Comparison of ENCODE assay signal across 22 cellular contexts in genomic region chr7:38248069-38248567, GRCh38.
DNase-seq lines count a peak whose midpoint lies in the region; ATAC-seq, FAIRE-seq and TF ChIP-seq lines count a peak whose summit lies in the region.
"Had no signal": no experiment of that assay in that cellular context is flagged by ENCODE, and none has a peak within 500 bp of the region (broad histone marks: within the 10 kb centered on the region; RNA-seq: fewer than 3 reads in every experiment).

No MANE protein-coding gene starts in this region.

- no peaks in the 10 kb centered on the region for H3K27me3 Mint-ChIP-seq in activated CD8-positive, alpha-beta memory T cell treated with anti-CD3 and anti-CD28 coated beads, Interleukin-2, amount 10 ng/mL, durations not matched to agents 7 days and 5 days
- H3K27me3 Mint-ChIP-seq in T-cell = no peaks in the 10 kb centered on the region
- H3K27me3 Mint-ChIP-seq in natural killer cell treated with Interleukin-12 subunit alpha and Interleukin-12 subunit beta and Interleukin-15 and Interleukin-18, amount 100 ng/mL, for 72 hours = no peaks in the 10 kb centered on the region
- H3K27me3 Mint-ChIP-seq: CD4-positive, alpha-beta T cell had no signal

- no peak for TF ChIP-seq CTCF in K562 (IDR thresholded peaks at IDR 0.05 in 2 of 3, conservative IDR thresholded peaks at IDR 0.05 in 1 of 3; ENCODE audit: insufficient read depth in 2 of 3, low read depth in 1 of 3, low read length in 3 of 3)

- no peak overlapping the region for H3K9ac ChIP-seq in K562 (ENCODE audit: insufficient read depth in 1 of 2, low read depth in 2 of 2, low read length in 2 of 2)

- no peak for TF ChIP-seq EP300 in K562 (IDR thresholded peaks at IDR 0.05; ENCODE audit: low read length)

- H3K27ac Mint-ChIP-seq in activated CD8-positive, alpha-beta memory T cell treated with anti-CD3 and anti-CD28 coated beads, Interleukin-2, amount 10 ng/mL, durations not matched to agents 7 days and 5 days = peak overlapping the region; percentile 87
- peak overlapping the region; percentile 71 to 74 for H3K27ac Mint-ChIP-seq in T-cell
- peak overlapping the region; percentile 88 to 94 for H3K27ac Mint-ChIP-seq in natural killer cell treated with Interleukin-12 subunit alpha and Interleukin-12 subunit beta and Interleukin-15 and Interleukin-18, amount 100 ng/mL, for 72 hours
- H3K27ac Mint-ChIP-seq: CD4-positive, alpha-beta T cell; GM23338 had no signal

- no peak for DNase-seq in activated CD8-positive, alpha-beta memory T cell treated with anti-CD3 and anti-CD28 coated beads, Interleukin-2, amount 10 ng/mL, durations not matched to agents 7 days and 5 days
- no peak for DNase-seq in activated CD8-positive, alpha-beta memory T cell treated with anti-CD3 and anti-CD28 coated beads for 24 hours
- DNase-seq in T-cell = no peak
- no peak for DNase-seq in K562 (ENCODE audit: extremely low read depth in 1 of 4, low spot score in 3 of 4)
- DNase-seq in natural killer cell treated with Interleukin-12 subunit alpha and Interleukin-12 subunit beta and Interleukin-15 and Interleukin-18, amount 100 ng/mL, for 72 hours (ENCODE audit: low spot score) = no peak
- DNase-seq in occipital lobe (lab: John Stamatoyannopoulos, UW) = no peak
- DNase-seq in NCI-H345 treated with DMSO at 0.1 percent for 48 hours (lab: John Stamatoyannopoulos, UW; ENCODE audit: unreplicated experiment) = no peak
- DNase-seq: BE2C; Calu3; CD4-positive, alpha-beta T cell; HCEC 1CT; MV-4-11; NCI-H1694 treated with DMSO at 0.1 percent for 48 hours; NCI-H2107; NCI-H2227 treated with DMSO at 0.1 percent for 48 hours; NCI-H524; NCI-H82; SHP77 had no signal

- H3K9me3 Mint-ChIP-seq in activated CD8-positive, alpha-beta memory T cell treated with anti-CD3 and anti-CD28 coated beads, Interleukin-2, amount 10 ng/mL, durations not matched to agents 7 days and 5 days (ENCODE audit: low read depth) = no peaks in the 10 kb centered on the region
- no peaks in the 10 kb centered on the region for H3K9me3 Mint-ChIP-seq in T-cell
- H3K9me3 Mint-ChIP-seq in natural killer cell treated with Interleukin-12 subunit alpha and Interleukin-12 subunit beta and Interleukin-15 and Interleukin-18, amount 100 ng/mL, for 72 hours = peaks cover 2% of the 10 kb centered on the region
- H3K9me3 Mint-ChIP-seq: CD4-positive, alpha-beta T cell; GM23338 had no signal

- no TSS peak for BruUV-seq in K562 (replicated peaks; lab: Mats Ljungman, UMichigan)

- POLR2A ChIA-PET in T-cell (lab: Charles Lee) = no interaction called here
- POLR2A ChIA-PET in K562 (lab: Yijun Ruan, JAX) = interaction anchor here (1.3 kb wide), 1 partner anchor 20 kb away, joined by 3 read pairs; no protein-coding TSS in a partner anchor

- H3K27me3 ChIP-seq in K562 (ENCODE audit: control insufficient read depth in 2 of 2, insufficient read depth in 2 of 2, low read length in 2 of 2) = peaks cover 0 to 4% of the 10 kb centered on the region in 2 experiments; a peak in 1 of 5 replicates

- no peaks in the 10 kb centered on the region for H3K9me1 ChIP-seq in K562 (ENCODE audit: control insufficient read depth, insufficient read depth, low read length)

- no peak for TF ChIP-seq POLR2A in K562 (conservative IDR thresholded peaks at IDR 0.05)

- peak; percentile 24 for ATAC-seq in activated CD8-positive, alpha-beta memory T cell treated with anti-CD3 and anti-CD28 coated beads, Interleukin-2, amount 10 ng/mL, durations not matched to agents 7 days and 5 days
- peak in 1 of 4 experiments; percentile 38 for ATAC-seq in T-cell (replicated peaks in 1 of 4)
- 0 out of 3 replicates have a peak, but pooled peaks have one; percentile 20 for ATAC-seq in K562
- ATAC-seq in natural killer cell treated with Interleukin-12 subunit alpha and Interleukin-12 subunit beta and Interleukin-15 and Interleukin-18, amount 100 ng/mL, for 72 hours = peak; percentile 72 to 77
- no peak for ATAC-seq in HG02852 (IDR thresholded peaks at IDR 0.05; ENCODE audit: unreplicated experiment)
- ATAC-seq: GM23338 had no signal

- H3K27ac ChIP-seq in K562 (ENCODE audit: extremely low read depth, low read depth, low read length) = no peak overlapping the region

- H3K4me3 Mint-ChIP-seq in activated CD8-positive, alpha-beta memory T cell treated with anti-CD3 and anti-CD28 coated beads, Interleukin-2, amount 10 ng/mL, durations not matched to agents 7 days and 5 days = peak overlapping the region; percentile 78
- H3K4me3 Mint-ChIP-seq in T-cell = peak overlapping the region in 1 of 3 donors; percentile 8
- peak overlapping the region; percentile 89 for H3K4me3 Mint-ChIP-seq in natural killer cell treated with Interleukin-12 subunit alpha and Interleukin-12 subunit beta and Interleukin-15 and Interleukin-18, amount 100 ng/mL, for 72 hours
- H3K4me3 Mint-ChIP-seq: CD4-positive, alpha-beta T cell; GM23338 had no signal

- intact Hi-C loops in K562 (cut with micrococcal nuclease) = no loop called here

- peaks cover 51% of the 10 kb centered on the region for H3K4me1 Mint-ChIP-seq in activated CD8-positive, alpha-beta memory T cell treated with anti-CD3 and anti-CD28 coated beads, Interleukin-2, amount 10 ng/mL, durations not matched to agents 7 days and 5 days
- peaks cover 0 to 29% (median 26%) of the 10 kb centered on the region in 3 donors for H3K4me1 Mint-ChIP-seq in T-cell
- H3K4me1 Mint-ChIP-seq in natural killer cell treated with Interleukin-12 subunit alpha and Interleukin-12 subunit beta and Interleukin-15 and Interleukin-18, amount 100 ng/mL, for 72 hours (ENCODE audit: low read depth in 2 of 2) = peaks cover 57 to 72% of the 10 kb centered on the region in 2 donors
- H3K4me1 Mint-ChIP-seq: GM23338 had no signal

- CTCF ChIA-PET in activated CD8-positive, alpha-beta memory T cell treated with anti-CD3 and anti-CD28 coated beads, Interleukin-2, amount 10 ng/mL, durations not matched to agents 7 days and 5 days (lab: Charles Lee) = interaction anchor here (1.0 to 1.4 kb wide), 2 partner anchors 32 to 122 kb away, joined by 3 to 5 read pairs; no protein-coding TSS in a partner anchor
- CTCF ChIA-PET in T-cell (lab: Charles Lee) (no interaction called here), K562 (lab: Yijun Ruan, JAX; ENCODE audit: low intra/inter-chr PET ratio) (no interaction called here)

- FAIRE-seq in K562 (lab: Jason Lieb, UNC) = no peak
- FAIRE-seq: A204.1, GM12892 had no signal

- H3K4me1 ChIP-seq in K562 (replicated peaks in 1 of 2; ENCODE audit: control insufficient read depth in 2 of 2, insufficient read depth in 2 of 2, low read length in 2 of 2) = no peaks in the 10 kb centered on the region
- H3K4me1 ChIP-seq: BE2C had no signal

- peak overlapping the region; percentile 34; the same call in 1 of the 2 replicates for H2AFZ ChIP-seq in K562 (ENCODE audit: low read depth, low read length)
- H2AFZ ChIP-seq: GM23338 had no signal

- H3K36me3 Mint-ChIP-seq in activated CD8-positive, alpha-beta memory T cell treated with anti-CD3 and anti-CD28 coated beads, Interleukin-2, amount 10 ng/mL, durations not matched to agents 7 days and 5 days = peaks cover 79% of the 10 kb centered on the region
- H3K36me3 Mint-ChIP-seq in T-cell = peaks cover 18% of the 10 kb centered on the region
- H3K36me3 Mint-ChIP-seq in natural killer cell treated with Interleukin-12 subunit alpha and Interleukin-12 subunit beta and Interleukin-15 and Interleukin-18, amount 100 ng/mL, for 72 hours = peaks cover 55% of the 10 kb centered on the region

- no peak for TF ChIP-seq RAD21 in K562 (CRISPR knock-in tag; conservative IDR thresholded peaks at IDR 0.05 in 1 of 2, IDR thresholded peaks at IDR 0.05 in 1 of 2)

- in situ Hi-C loops in K562 (cut with MboI) = no loop called here

- H3K9me3 ChIP-seq in K562 (replicated peaks; ENCODE audit: control insufficient read depth, insufficient read depth, low read depth, low read length) = no peaks in the 10 kb centered on the region
- H3K9me3 ChIP-seq: BE2C had no signal

- no peaks in the 10 kb centered on the region for H4K20me1 ChIP-seq in K562 (replicated peaks; ENCODE audit: control insufficient read depth, insufficient read depth, low read length)

- H3K79me2 ChIP-seq in K562 (ENCODE audit: control insufficient read depth, insufficient read depth, low read length) = no peaks in the 10 kb centered on the region

- H3K36me3 ChIP-seq in K562 (ENCODE audit: control insufficient read depth, insufficient read depth, low read length) = no peaks in the 10 kb centered on the region
- H3K36me3 ChIP-seq: BE2C had no signal

- H3K4me2 ChIP-seq in K562 (ENCODE audit: insufficient read depth, low read length) = no peak overlapping the region
- H3K4me2 ChIP-seq: GM23338 had no signal

- 35% methylated on average over 5 of the region's 5 CpGs for WGBS in K562 (ENCODE audit: insufficient coverage, low coverage, missing lambda C conversion rate)

- H3K4me3 ChIP-seq in K562 = no peak overlapping the region
- H3K4me3 ChIP-seq: GM23338 had no signal

TF ChIP-seq in K562, 482 proteins besides CTCF, POLR2A, EP300 and RAD21:
- TF ChIP-seq MECOM (CRISPR knock-in tag; IDR thresholded peaks at IDR 0.05) = peak; percentile 30; the same call in 1 of the 2 replicates
- TF ChIP-seq MEIS2 (IDR thresholded peaks at IDR 0.05; ENCODE audit: partially characterized antibody) = peak; percentile 5
- TF ChIP-seq ZNF668 (CRISPR knock-in tag; IDR thresholded peaks at IDR 0.05) = no peak
TF ChIP-seq in K562: peak in this region for 2.
